In the genomic region with DNA sequence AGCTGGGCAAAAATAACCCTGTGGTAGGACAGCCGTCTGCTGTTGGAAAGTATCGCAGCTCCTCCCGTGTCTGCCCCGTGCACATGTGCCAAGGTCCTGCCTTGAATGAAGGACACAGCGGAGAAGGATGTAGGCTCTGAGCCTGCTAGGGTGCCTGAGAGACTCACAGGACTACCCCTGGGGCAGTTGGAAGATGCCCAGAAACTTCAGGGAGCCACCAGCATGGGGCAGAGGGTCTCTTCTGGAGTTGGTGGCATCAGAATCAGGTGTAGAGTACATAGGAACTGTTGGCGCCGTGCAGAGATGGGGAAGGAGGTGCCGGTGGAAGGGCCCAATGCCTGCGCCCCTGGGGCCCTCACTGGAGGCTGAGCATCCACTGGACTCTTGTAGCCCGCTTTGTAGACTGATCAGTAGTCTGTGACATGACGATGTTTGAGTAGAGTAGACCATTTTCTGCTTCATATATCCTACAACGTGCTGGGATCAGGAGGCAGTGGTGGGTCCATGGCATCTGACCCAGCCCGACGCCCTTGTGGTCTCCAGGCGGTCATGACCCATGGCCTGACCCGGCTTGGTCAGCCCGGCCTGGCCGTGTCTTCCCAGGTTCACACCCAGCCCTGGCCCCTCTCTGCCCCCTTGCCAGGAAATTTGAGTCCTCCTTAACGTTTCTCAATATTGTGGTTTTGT, we compare ENCODE assay signal across 18 cellular contexts.
"Had no signal": no experiment of that assay in that cellular context is flagged by ENCODE, and none has a peak within 500 bp of the region (broad histone marks: within the 10 kb centered on the region; RNA-seq: fewer than 3 reads in every experiment).

No MANE protein-coding gene starts in this region.

- H3K4me3 ChIP-seq: dorsolateral prefrontal cortex, gastroesophageal sphincter, hepatocyte, pancreas, stomach, thoracic aorta had no signal

- H3K27ac Mint-ChIP-seq: activated CD4-positive, alpha-beta memory T cell treated with anti-CD3 and anti-CD28 coated beads for 36 hours; mesothelial cell of epicardium had no signal

- H3K27me3 Mint-ChIP-seq: activated CD4-positive, alpha-beta memory T cell treated with anti-CD3 and anti-CD28 coated beads for 36 hours had no signal

- DNase-seq: activated CD4-positive, alpha-beta memory T cell treated with anti-CD3 and anti-CD28 coated beads for 36 hours; activated CD4-positive, alpha-beta T cell treated with anti-CD3 and anti-CD28 coated beads for 1 hour; activated gamma-delta T cell; activated T-cell treated with anti-CD3 and anti-CD28 coated beads, Interleukin-2, amount 50 U/mL, for 4 hours; left ventricle myocardium superior; pancreas; SK-N-SH; stimulated activated CD4-positive, alpha-beta T cell treated with anti-CD3 and anti-CD28 coated beads, Interleukin-1b, Interleukin-23, amount 100 ng/mL, for 48 hours; stomach; T-helper 1 cell; T1000 had no signal

- H3K4me3 Mint-ChIP-seq: activated CD4-positive, alpha-beta memory T cell treated with anti-CD3 and anti-CD28 coated beads for 36 hours; activated T-cell treated with anti-CD3 and anti-CD28 coated beads, Interleukin-2, amount 50 U/mL, for 4 hours; endodermal cell; mesothelial cell of epicardium had no signal

- H3K9me2 ChIP-seq: SK-N-SH had no signal

- H3K9me3 ChIP-seq: gastroesophageal sphincter, pancreas, SK-N-SH, stomach, thoracic aorta had no signal

- H3K36me3 Mint-ChIP-seq: activated CD4-positive, alpha-beta memory T cell treated with anti-CD3 and anti-CD28 coated beads for 36 hours; mesothelial cell of epicardium had no signal

- H3K9me3 Mint-ChIP-seq: activated CD4-positive, alpha-beta memory T cell treated with anti-CD3 and anti-CD28 coated beads for 36 hours; activated T-cell treated with anti-CD3 and anti-CD28 coated beads, Interleukin-2, amount 50 U/mL, for 4 hours; endodermal cell; mesothelial cell of epicardium had no signal

- H3K27ac ChIP-seq: dorsolateral prefrontal cortex, gastroesophageal sphincter, hepatocyte, pancreas, stomach, thoracic aorta had no signal

- ATAC-seq: activated T-cell treated with anti-CD3 and anti-CD28 coated beads, Interleukin-2, amount 50 U/mL, for 4 hours; gastroesophageal sphincter; left ventricle myocardium superior; pancreas; sciatic nerve had no signal

- H3K4me1 ChIP-seq: pancreas had no signal

- H3K36me3 ChIP-seq: gastroesophageal sphincter, pancreas, stomach, thoracic aorta had no signal

- H3K4me2 ChIP-seq: hepatocyte, SK-N-SH had no signal

- H3K27me3 ChIP-seq: dorsolateral prefrontal cortex, hepatocyte, pancreas had no signal
